Comparison of ENCODE assay signal across 24 cellular contexts in the genomic region with DNA sequence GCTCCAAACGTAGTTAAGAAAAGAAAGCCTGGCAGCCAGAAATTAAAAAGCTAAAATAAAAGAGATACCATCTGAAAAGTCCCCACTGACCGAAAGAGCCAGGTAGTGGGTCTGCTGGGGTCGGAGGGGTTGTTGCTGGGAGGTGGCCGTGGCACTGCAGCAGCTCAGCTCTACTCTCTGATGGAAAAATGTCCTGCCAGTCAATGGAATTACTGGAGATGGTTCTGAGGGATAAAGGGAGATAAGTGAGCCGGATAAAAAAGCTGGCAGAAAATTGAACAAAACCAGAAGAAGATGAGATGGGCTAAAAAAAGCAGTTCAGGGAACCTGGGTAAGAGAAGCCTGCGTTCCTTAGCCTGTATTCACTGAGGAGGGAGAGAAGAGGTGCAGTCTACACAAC.
"Had no signal": no experiment of that assay in that cellular context is flagged by ENCODE, and none has a peak within 500 bp of the region (broad histone marks: within the 10 kb centered on the region; RNA-seq: fewer than 3 reads in every experiment).

No MANE protein-coding gene starts in this region.

- H3K4me3 ChIP-seq: pancreas, psoas muscle, right lobe of liver, sigmoid colon, stomach, thoracic aorta, thyroid gland, tibial nerve, upper lobe of left lung, vagina had no signal

- DNase-seq: naive thymus-derived CD8-positive, alpha-beta T cell; nephron progenitor cell; nucleus accumbens; pancreas; psoas muscle; right lobe of liver; sigmoid colon; small intestine; stimulated activated CD4-positive, alpha-beta T cell treated with anti-CD3 and anti-CD28 coated beads, Interleukin-15, amount 100 ng/mL, for 24 hours; stimulated activated CD4-positive, alpha-beta T cell treated with anti-CD3 and anti-CD28 coated beads, Interleukin-2, amount 100 ng/mL, for 24 hours; stimulated activated CD4-positive, alpha-beta T cell treated with anti-CD3 and anti-CD28 coated beads, Interleukin-2, amount 100 ng/mL, for 48 hours; stimulated activated CD4-positive, alpha-beta T cell treated with anti-CD3 and anti-CD28 coated beads, Interleukin-4, amount 100 ng/mL, for 24 hours; stimulated activated naive B cell treated with anti-CD40 and anti-IgM and Interleukin-4, amounts not matched to agents 10 μg/mL and 1 μg/mL and 100 μg/mL, for 72 hours; stimulated activated naive CD4-positive, alpha-beta T cell treated with Interleukin-2 at 50 U/mL for 16 hours; stomach; thyroid gland; trophoblast cell; upper lobe of left lung had no signal

- H3K4me1 ChIP-seq: psoas muscle, right lobe of liver, sigmoid colon, stomach, thyroid gland, tibial nerve, vagina had no signal

- H3K9me3 ChIP-seq: neutrophil, pancreas, psoas muscle, right lobe of liver, stomach, thoracic aorta, thyroid gland, tibial nerve, upper lobe of left lung, vagina had no signal

- H3K36me3 ChIP-seq: neutrophil, pancreas, right lobe of liver, sigmoid colon, stomach, thoracic aorta, thyroid gland, tibial nerve, upper lobe of left lung, vagina had no signal

- ATAC-seq: naive thymus-derived CD8-positive, alpha-beta T cell; natural killer cell treated with Interleukin-12 subunit alpha and Interleukin-12 subunit beta and Interleukin-15 and Interleukin-18, amount 100 ng/mL, for 72 hours; pancreas; psoas muscle; right lobe of liver; stimulated activated effector memory CD8-positive, alpha-beta T cell treated with anti-CD3 and anti-CD28 coated beads, Interleukin-12 subunit alpha, Interleukin-12 subunit beta, amount 100 ng/mL, for 72 hours; stimulated activated naive B cell treated with anti-CD40 and anti-IgM and Interleukin-4, amounts not matched to agents 10 μg/mL and 1 μg/mL and 100 μg/mL, for 72 hours had no signal

- H3K27me3 ChIP-seq: neutrophil, pancreas, right lobe of liver, sigmoid colon, stomach, thyroid gland, tibial nerve, upper lobe of left lung, vagina had no signal

- H3K27ac ChIP-seq: neutrophil, pancreas, psoas muscle, right lobe of liver, sigmoid colon, stomach, thoracic aorta, thyroid gland, tibial nerve, upper lobe of left lung, vagina had no signal
